15 cellular contexts compared by ENCODE assay signal in the genomic region with DNA sequence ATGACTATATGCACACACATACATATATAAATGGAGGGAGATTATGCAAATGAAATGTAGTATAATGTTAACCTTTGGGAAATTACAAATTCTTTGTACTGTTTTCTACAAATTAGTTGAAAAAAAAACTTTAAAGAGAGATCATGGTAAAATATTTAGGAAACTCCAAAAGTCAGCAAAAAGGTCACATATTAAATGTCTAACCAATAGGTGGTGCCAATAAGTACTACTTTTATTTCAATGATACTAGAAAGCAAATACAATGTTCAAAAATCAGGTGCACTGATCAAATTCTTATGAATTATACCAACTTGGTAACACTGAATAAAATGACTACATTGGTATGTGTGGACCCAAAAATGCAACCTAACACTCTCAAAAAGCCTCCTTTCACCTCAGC.
DNase-seq lines count a peak whose midpoint lies in the region; ATAC-seq, FAIRE-seq and TF ChIP-seq lines count a peak whose summit lies in the region.
"Had no signal": no experiment of that assay in that cellular context is flagged by ENCODE, and none has a peak within 500 bp of the region (broad histone marks: within the 10 kb centered on the region; RNA-seq: fewer than 3 reads in every experiment).

No MANE protein-coding gene starts in this region.

- TF ChIP-seq CTCF in A549 (IDR thresholded peaks at IDR 0.05) (no peak; the same call in 1 of the 3 replicates), HFFc6 (IDR thresholded peaks at IDR 0.05) (peak; percentile 38), Panc1 (IDR thresholded peaks at IDR 0.05) (peak; percentile 11; the same call in 1 of the 2 replicates), endothelial cell (IDR thresholded peaks at IDR 0.05; ENCODE audit: unreplicated experiment) (no peak), coronary artery (IDR thresholded peaks at IDR 0.05) (no peak)

- H3K27me3 Mint-ChIP-seq in HFFc6 (ENCODE audit: insufficient read depth) (peaks cover 1% of the 10 kb centered on the region; the same call in 1 of the 2 replicates), endothelial cell (ENCODE audit: unreplicated experiment) (peaks cover 4% of the 10 kb centered on the region)

- intact Hi-C loops in Panc1 (cut with micrococcal nuclease; ENCODE audit: unreplicated experiment), result no loop called here

- TF ChIP-seq EP300 in A549 (IDR thresholded peaks at IDR 0.05), result no peak

- TF ChIP-seq POLR2A in A549 (IDR thresholded peaks at IDR 0.05; ENCODE audit: low read length), result no peak

- no peak overlapping the region for H3K4me2 ChIP-seq in A549
- H3K4me2 ChIP-seq: KMS-11 had no signal

- peak; percentile 22 to 24; a peak in 3 of 5 replicates for TF ChIP-seq RAD21 in A549 (conservative IDR thresholded peaks at IDR 0.05 in 1 of 2, IDR thresholded peaks at IDR 0.05 in 1 of 2)

- CTCF ChIA-PET in A549 (lab: Yijun Ruan, JAX), result interaction anchor here (1.6 to 1.7 kb wide), 2 partner anchors 166 to 481 kb away, joined by 5 to 6 read pairs; no protein-coding TSS in a partner anchor
- CTCF ChIA-PET in Panc1 (lab: Charles Lee), result no interaction called here

- H3K27ac Mint-ChIP-seq in HFFc6 (no peak overlapping the region), endothelial cell (ENCODE audit: unreplicated experiment) (peak overlapping the region; percentile 48)
- H3K27ac Mint-ChIP-seq: CD8-positive, alpha-beta T cell had no signal

- no peak overlapping the region for H3K4me3 ChIP-seq in A549
- H3K4me3 ChIP-seq in Panc1 (ENCODE audit: low read depth in 2 of 2, low read length in 2 of 2), result no peak overlapping the region
- no peak overlapping the region for H3K4me3 ChIP-seq in coronary artery

- in situ Hi-C loops in Panc1 (cut with HindIII; ENCODE audit: low pct_unique_long_range_greater_than_20kb, low sequenced_read_pairs), result no loop called here

- H3K4me3 Mint-ChIP-seq in HFFc6, result no peak overlapping the region
- no peak overlapping the region for H3K4me3 Mint-ChIP-seq in endothelial cell (ENCODE audit: unreplicated experiment)
- H3K4me3 Mint-ChIP-seq: CD8-positive, alpha-beta T cell had no signal

- H3K9me3 ChIP-seq in A549, result no peaks in the 10 kb centered on the region
- H3K9me3 ChIP-seq in Panc1 (ENCODE audit: control insufficient read depth, insufficient read depth, low read depth, low read length), result no peaks in the 10 kb centered on the region
- H3K9me3 ChIP-seq: BE2C had no signal

- POLR2A ChIA-PET in A549 (lab: Yijun Ruan, JAX), result no interaction called here
- POLR2A ChIA-PET in Panc1 (lab: Charles Lee), result no interaction called here

- no peaks in the 10 kb centered on the region for H3K36me3 ChIP-seq in Panc1 (ENCODE audit: control insufficient read depth, insufficient read depth, low read length)
- H3K36me3 ChIP-seq: BE2C had no signal

- H3K9me3 Mint-ChIP-seq in HFFc6 (no peaks in the 10 kb centered on the region), endothelial cell (ENCODE audit: unreplicated experiment) (no peaks in the 10 kb centered on the region)
- H3K9me3 Mint-ChIP-seq: CD8-positive, alpha-beta T cell had no signal

- DNase-seq in A549 (ENCODE audit: low read depth in 1 of 2, low spot score in 1 of 2), result no peak
- no peak for DNase-seq in HFFc6
- no peak for DNase-seq in Panc1 (ENCODE audit: low read depth, low spot score)
- DNase-seq in endothelial cell (ENCODE audit: low spot score), result no peak
- DNase-seq in activated CD4-positive, alpha-beta T cell treated with anti-CD3 and anti-CD28 coated beads for 1 hour, result no peak
- no peak for DNase-seq in coronary artery (ENCODE audit: low spot score)
- DNase-seq in DMS79 (lab: John Stamatoyannopoulos, UW), result no peak
- DNase-seq: BE2C; CD8-positive, alpha-beta T cell; NCI-H187 treated with DMSO at 0.1 percent for 48 hours; NCI-H2171; NCI-H774; RPMI8226 had no signal

- H3K27me3 ChIP-seq in Panc1 (ENCODE audit: control insufficient read depth, insufficient read depth, low read length), result no peaks in the 10 kb centered on the region
- H3K27me3 ChIP-seq: BE2C had no signal

- 0 out of 3 replicates have a peak, but pooled peaks cover 3% of the 10 kb centered on the region for H3K4me1 ChIP-seq in A549
- no peaks in the 10 kb centered on the region for H3K4me1 ChIP-seq in Panc1 (ENCODE audit: control insufficient read depth, insufficient read depth, low read length)
- H3K4me1 ChIP-seq: BE2C had no signal

- BruUV-seq in Panc1 (replicated peaks; lab: Mats Ljungman, UMichigan), result no TSS peak

- H3K4me1 Mint-ChIP-seq in HFFc6 (ENCODE audit: low read depth) (peaks cover 29% of the 10 kb centered on the region), endothelial cell (ENCODE audit: unreplicated experiment) (peaks cover 35% of the 10 kb centered on the region)

- ATAC-seq in A549, result no peak
- ATAC-seq in Panc1, result no peak
- no peak for ATAC-seq in GM18502 (IDR thresholded peaks at IDR 0.05; ENCODE audit: poor library complexity, unreplicated experiment)
- ATAC-seq: CD8-positive, alpha-beta T cell had no signal

- FAIRE-seq in A549 (lab: Jason Lieb, UNC), result no peak

- no peak overlapping the region for H3K27ac ChIP-seq in A549
- H3K27ac ChIP-seq in Panc1 (ENCODE audit: low read length), result no peak overlapping the region
- no peak overlapping the region for H3K27ac ChIP-seq in coronary artery
- H3K27ac ChIP-seq: KMS-11 had no signal

- H3K36me3 Mint-ChIP-seq in HFFc6 (ENCODE audit: low read depth) (no peaks in the 10 kb centered on the region), endothelial cell (ENCODE audit: low read depth, unreplicated experiment) (peaks cover 25% of the 10 kb centered on the region)
- H3K36me3 Mint-ChIP-seq: CD8-positive, alpha-beta T cell had no signal

TF ChIP-seq in A549, 52 proteins besides CTCF, POLR2A, EP300 and RAD21:
- TF ChIP-seq, protein P1, sequence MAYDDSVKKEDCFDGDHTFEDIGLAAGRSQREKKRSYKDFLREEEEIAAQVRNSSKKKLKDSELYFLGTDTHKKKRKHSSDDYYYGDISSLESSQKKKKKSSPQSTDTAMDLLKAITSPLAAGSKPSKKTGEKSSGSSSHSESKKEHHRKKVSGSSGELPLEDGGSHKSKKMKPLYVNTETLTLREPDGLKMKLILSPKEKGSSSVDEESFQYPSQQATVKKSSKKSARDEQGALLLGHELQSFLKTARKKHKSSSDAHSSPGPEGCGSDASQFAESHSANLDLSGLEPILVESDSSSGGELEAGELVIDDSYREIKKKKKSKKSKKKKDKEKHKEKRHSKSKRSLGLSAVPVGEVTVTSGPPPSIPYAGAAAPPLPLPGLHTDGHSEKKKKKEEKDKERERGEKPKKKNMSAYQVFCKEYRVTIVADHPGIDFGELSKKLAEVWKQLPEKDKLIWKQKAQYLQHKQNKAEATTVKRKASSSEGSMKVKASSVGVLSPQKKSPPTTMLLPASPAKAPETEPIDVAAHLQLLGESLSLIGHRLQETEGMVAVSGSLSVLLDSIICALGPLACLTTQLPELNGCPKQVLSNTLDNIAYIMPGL (CRISPR knock-in tag; IDR thresholded peaks at IDR 0.05; ENCODE audit: borderline replicate concordance), result no peak
- TF ChIP-seq RFX5 (IDR thresholded peaks at IDR 0.05) (no peak), SMC3 (IDR thresholded peaks at IDR 0.05) (peak; percentile 35; the same call in 2 of the 3 replicates)
TF ChIP-seq in A549: peak in this region for 1.

Comparison
In these comparisons a context has a peak if more than half of its experiments do, and no peak if none do; other contexts are left out.
1. CTCF ChIP-seq: peak in HFFc6 (single experiment) and Panc1 (single experiment); none in A549 (single experiment), endothelial cell (single experiment) and coronary artery (single experiment).